14 cellular contexts compared by ENCODE assay signal in the genomic region with DNA sequence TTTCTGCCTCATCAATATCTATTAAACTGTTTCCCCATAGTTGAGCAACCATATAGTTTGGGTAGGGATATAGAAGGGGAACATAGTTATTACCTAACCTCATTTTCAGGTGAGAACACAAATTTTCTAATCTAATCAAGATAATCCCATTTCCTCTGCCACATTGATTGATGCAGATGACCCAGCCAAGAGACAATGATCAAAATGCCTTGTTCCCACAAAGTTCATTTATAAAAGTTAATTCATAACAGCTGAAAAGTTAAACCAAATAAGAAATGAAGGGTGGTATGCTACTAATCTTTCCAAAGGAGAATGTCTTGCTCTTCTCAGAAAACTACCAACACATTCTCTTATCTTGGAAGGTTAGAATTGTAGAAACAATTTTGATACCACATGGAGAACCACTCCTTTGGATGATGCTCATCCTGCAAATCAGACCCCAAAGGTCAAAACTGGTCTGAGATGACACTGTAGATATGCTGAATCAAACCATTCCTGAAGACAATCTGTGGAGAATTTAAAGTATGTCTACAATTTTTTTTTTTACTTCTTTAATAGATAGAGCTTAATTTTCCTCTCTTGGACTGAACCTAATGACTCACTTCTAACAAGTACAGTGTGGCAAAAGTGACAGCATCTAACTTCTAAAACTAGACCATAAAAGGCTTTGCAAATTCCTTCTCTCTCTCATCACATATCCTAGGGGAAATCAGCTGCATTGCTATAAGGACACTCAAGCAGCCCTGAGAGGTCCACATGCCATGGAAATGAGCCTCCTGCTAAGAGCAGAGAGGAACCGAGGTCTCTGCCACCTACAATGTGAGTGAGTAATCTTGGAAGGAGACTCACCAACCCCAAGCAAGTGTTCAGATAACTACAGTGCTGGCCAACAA.
DNase-seq lines count a peak whose midpoint lies in the region; ATAC-seq, FAIRE-seq and TF ChIP-seq lines count a peak whose summit lies in the region.
"Had no signal": no experiment of that assay in that cellular context is flagged by ENCODE, and none has a peak within 500 bp of the region (broad histone marks: within the 10 kb centered on the region; RNA-seq: fewer than 3 reads in every experiment).

No MANE protein-coding gene starts in this region.

- DNase-seq in A673 (ENCODE audit: low spot score) (peak; percentile 0), HS-27A (ENCODE audit: low read depth) (peak; percentile 83), astrocyte of the hippocampus (ENCODE audit: low read depth, low spot score) (peak; percentile 84), keratinocyte (ENCODE audit: low read depth, low spot score) (peak; percentile 54), T-helper 9 cell (no peak), iPS-NIHi11 (ENCODE audit: low spot score) (no peak), ascending aorta (ENCODE audit: low spot score in 2 of 2) (no peak)
- DNase-seq: GF-D8, thyroid gland had no signal

- H3K27me3 ChIP-seq in A673 (replicated peaks; ENCODE audit: insufficient read depth, low read depth, low read length, poor library complexity) (no peaks in the 10 kb centered on the region), keratinocyte (ENCODE audit: control insufficient read depth, extremely low read depth, insufficient read depth, low read length) (no peaks in the 10 kb centered on the region), ascending aorta (no peaks in the 10 kb centered on the region)
- H3K27me3 ChIP-seq: right atrium auricular region, thyroid gland had no signal

- no peak overlapping the region for H3K4me3 Mint-ChIP-seq in stimulated activated memory B cell treated with anti-CD40 and anti-IgM and Interleukin-4, amounts not matched to agents 10 μg/mL and 1 μg/mL and 100 μg/mL, for 72 hours
- H3K4me3 Mint-ChIP-seq: B cell had no signal

- H2AFZ ChIP-seq in keratinocyte (ENCODE audit: control insufficient read depth, low read length): no peak overlapping the region

- no peak overlapping the region for H3K9ac ChIP-seq in keratinocyte (ENCODE audit: control insufficient read depth, extremely low read depth, insufficient read depth, low read length)

- no peaks in the 10 kb centered on the region for H3K36me3 Mint-ChIP-seq in stimulated activated memory B cell treated with anti-CD40 and anti-IgM and Interleukin-4, amounts not matched to agents 10 μg/mL and 1 μg/mL and 100 μg/mL, for 72 hours
- H3K36me3 Mint-ChIP-seq: activated naive CD4-positive, alpha-beta T cell treated with anti-CD3 and anti-CD28 coated beads, Interleukin-2, amount 50 U/mL, for 72 hours had no signal

- no peaks in the 10 kb centered on the region for H3K4me1 ChIP-seq in A673 (ENCODE audit: insufficient read depth, low read length, poor library complexity, severe bottlenecking)
- H3K4me1 ChIP-seq in keratinocyte (ENCODE audit: control insufficient read depth, extremely low read depth, insufficient read depth, low read length): peaks cover 40% of the 10 kb centered on the region
- no peaks in the 10 kb centered on the region for H3K4me1 ChIP-seq in ascending aorta
- H3K4me1 ChIP-seq: right atrium auricular region, thyroid gland had no signal

- H3K4me3 ChIP-seq in A673 (ENCODE audit: low read depth, low read length, poor library complexity, severe bottlenecking): no peak overlapping the region
- H3K4me3 ChIP-seq in keratinocyte (ENCODE audit: control insufficient read depth in 2 of 3, extremely low read depth in 1 of 3, insufficient read depth in 2 of 3, low read depth in 1 of 3, low read length in 3 of 3): no peak overlapping the region
- H3K4me3 ChIP-seq in ascending aorta: no peak overlapping the region
- H3K4me3 ChIP-seq: right atrium auricular region, thyroid gland had no signal

- H4K20me1 ChIP-seq in keratinocyte (ENCODE audit: control insufficient read depth, extremely low read depth, insufficient read depth, low read length): no peaks in the 10 kb centered on the region

- H3K4me2 ChIP-seq in keratinocyte (ENCODE audit: control insufficient read depth, extremely low read depth, insufficient read depth, low read depth, low read length): peak overlapping the region; percentile 3

- intact Hi-C loops in A673 (cut with micrococcal nuclease; ENCODE audit: unreplicated experiment): no loop called here
- intact Hi-C loops in ascending aorta (cut with DNase I): no loop called here

- CTCF ChIA-PET in A673 (lab: Charles Lee): no interaction called here

- peak; percentile 91 for FAIRE-seq in keratinocyte (lab: Jason Lieb, UNC)

- POLR2A ChIA-PET in A673 (lab: Charles Lee; ENCODE audit: low non-redundant PET): no interaction called here

- H3K9me3 Mint-ChIP-seq in stimulated activated memory B cell treated with anti-CD40 and anti-IgM and Interleukin-4, amounts not matched to agents 10 μg/mL and 1 μg/mL and 100 μg/mL, for 72 hours: no peaks in the 10 kb centered on the region

- no peaks in the 10 kb centered on the region for H3K79me2 ChIP-seq in keratinocyte (ENCODE audit: control insufficient read depth, insufficient read depth, low read length)

- H3K4me1 Mint-ChIP-seq in stimulated activated memory B cell treated with anti-CD40 and anti-IgM and Interleukin-4, amounts not matched to agents 10 μg/mL and 1 μg/mL and 100 μg/mL, for 72 hours: no peaks in the 10 kb centered on the region
- H3K4me1 Mint-ChIP-seq: B cell had no signal

- H3K9me1 ChIP-seq in keratinocyte (ENCODE audit: control insufficient read depth, extremely low read depth, insufficient read depth, low read length): no peaks in the 10 kb centered on the region

- ATAC-seq in stimulated activated memory B cell treated with anti-CD40 and anti-IgM and Interleukin-4, amounts not matched to agents 10 μg/mL and 1 μg/mL and 100 μg/mL, for 72 hours: no peak
- ATAC-seq: activated naive CD4-positive, alpha-beta T cell treated with anti-CD3 and anti-CD28 coated beads, Interleukin-2, amount 50 U/mL, for 72 hours had no signal

- H3K36me3 ChIP-seq in A673 (ENCODE audit: insufficient read depth, low read length, poor library complexity, severe bottlenecking) (no peaks in the 10 kb centered on the region), keratinocyte (ENCODE audit: control insufficient read depth in 2 of 2, extremely low read depth in 1 of 2, insufficient read depth in 2 of 2, low read length in 2 of 2) (no peaks in the 10 kb centered on the region), ascending aorta (no peaks in the 10 kb centered on the region)
- H3K36me3 ChIP-seq: right atrium auricular region, thyroid gland had no signal

- H3K9me3 ChIP-seq in A673 (ENCODE audit: low read depth, low read length, poor library complexity, severe bottlenecking) (no peaks in the 10 kb centered on the region), keratinocyte (ENCODE audit: control insufficient read depth, low read depth, low read length) (no peaks in the 10 kb centered on the region), ascending aorta (no peaks in the 10 kb centered on the region)
- H3K9me3 ChIP-seq: right atrium auricular region, thyroid gland had no signal

- no peak overlapping the region for H3K27ac ChIP-seq in A673 (ENCODE audit: low read depth, low read length, poor library complexity, severe bottlenecking)
- no peak overlapping the region for H3K27ac ChIP-seq in keratinocyte (ENCODE audit: control insufficient read depth, insufficient read depth, low read length)
- H3K27ac ChIP-seq in ascending aorta: no peak overlapping the region
- H3K27ac ChIP-seq: right atrium auricular region, RWPE1, thyroid gland had no signal

- BruUV-seq in A673 (replicated peaks; lab: Mats Ljungman, UMichigan): no TSS peak

- H3K27ac Mint-ChIP-seq in stimulated activated memory B cell treated with anti-CD40 and anti-IgM and Interleukin-4, amounts not matched to agents 10 μg/mL and 1 μg/mL and 100 μg/mL, for 72 hours: no peak overlapping the region
- H3K27ac Mint-ChIP-seq: activated naive CD4-positive, alpha-beta T cell treated with anti-CD3 and anti-CD28 coated beads, Interleukin-2, amount 50 U/mL, for 72 hours; B cell had no signal

- no peak for TF ChIP-seq CTCF in A673 (conservative IDR thresholded peaks at IDR 0.05; ENCODE audit: low read depth, low read length)
- TF ChIP-seq CTCF in keratinocyte (optimal IDR thresholded peaks at IDR 0.05 in 1 of 3, IDR thresholded peaks at IDR 0.05 in 1 of 3, conservative IDR thresholded peaks at IDR 0.05 in 1 of 3; ENCODE audit: extremely low read depth in 1 of 3, insufficient read depth in 2 of 3, low read length in 3 of 3): no peak
- TF ChIP-seq CTCF in ascending aorta (IDR thresholded peaks at IDR 0.05): no peak

- dilution Hi-C loops in keratinocyte (cut with MboI; ENCODE audit: extremely low pct_ligation_motif_present, low sequenced_read_pairs): no loop called here

- H3K27me3 Mint-ChIP-seq in stimulated activated memory B cell treated with anti-CD40 and anti-IgM and Interleukin-4, amounts not matched to agents 10 μg/mL and 1 μg/mL and 100 μg/mL, for 72 hours: no peaks in the 10 kb centered on the region
- H3K27me3 Mint-ChIP-seq: B cell had no signal

Comparison
In these comparisons a context has a peak if more than half of its experiments do, and no peak if none do; other contexts are left out.
1. DNase-seq: peak in A673 (single experiment), HS-27A (single experiment), astrocyte of the hippocampus (single experiment) and keratinocyte (single experiment); none in T-helper 9 cell (single experiment), iPS-NIHi11 (single experiment) and ascending aorta (0 of 2).